8 cellular contexts compared by ENCODE assay signal in the genomic region with DNA sequence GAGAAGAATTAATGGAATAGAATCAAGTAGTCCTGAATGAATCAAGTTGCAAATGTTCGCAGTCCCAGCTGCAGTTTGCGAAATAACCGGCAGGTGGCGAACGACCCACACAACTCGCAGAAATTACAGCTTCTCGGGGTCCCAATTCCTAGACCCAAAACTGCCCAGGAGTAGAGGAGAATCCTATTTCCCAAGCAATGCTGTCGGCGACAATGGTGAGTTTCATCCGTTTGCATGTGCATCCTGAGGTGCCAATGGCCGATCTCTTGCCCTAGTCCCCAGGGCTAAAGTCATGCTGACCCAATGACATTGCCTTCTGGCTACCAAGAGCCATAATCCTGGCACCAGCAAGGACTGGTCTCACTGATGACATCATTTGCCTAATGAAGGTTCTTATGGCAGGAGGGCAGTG. TPM values are rescaled to one million over a fixed set of nuclear protein-coding genes. Genes with fewer than 3 reads are reported as not detected.
DNase-seq lines count a peak whose midpoint lies in the region; ATAC-seq, FAIRE-seq and TF ChIP-seq lines count a peak whose summit lies in the region.

No MANE protein-coding gene starts in this region.

- FAIRE-seq in RCC 7860 (lab: Jason Lieb, UNC): no peak

- TF ChIP-seq POLR2A in heart left ventricle (IDR thresholded peaks at IDR 0.05): no peak
- no peak for TF ChIP-seq POLR2A in esophagus squamous epithelium (IDR thresholded peaks at IDR 0.05)

- H3K27ac Mint-ChIP-seq in activated CD4-positive, alpha-beta memory T cell treated with anti-CD3 and anti-CD28 coated beads for 36 hours: no peak overlapping the region

- ATAC-seq in heart left ventricle: no peak
- no peak for ATAC-seq in Right ventricle myocardium inferior
- no peak for ATAC-seq in GM18873 (IDR thresholded peaks at IDR 0.05; ENCODE audit: low FRiP score, unreplicated experiment)

- H3K9me3 Mint-ChIP-seq in activated CD4-positive, alpha-beta memory T cell treated with anti-CD3 and anti-CD28 coated beads for 36 hours: no peaks in the 10 kb centered on the region

- H3K4me3 Mint-ChIP-seq in activated CD4-positive, alpha-beta memory T cell treated with anti-CD3 and anti-CD28 coated beads for 36 hours: no peak overlapping the region

- H3K4me1 Mint-ChIP-seq in activated CD4-positive, alpha-beta memory T cell treated with anti-CD3 and anti-CD28 coated beads for 36 hours (ENCODE audit: low read depth): peaks cover 9% of the 10 kb centered on the region

- no peaks in the 10 kb centered on the region for H3K79me2 ChIP-seq in osteoblast (ENCODE audit: insufficient read depth, low read length)

- peaks cover 0 to 2% (median 0%) of the 10 kb centered on the region in 12 donors for H3K9me3 ChIP-seq in heart left ventricle
- H3K9me3 ChIP-seq in esophagus squamous epithelium: no peaks in the 10 kb centered on the region
- no peaks in the 10 kb centered on the region for H3K9me3 ChIP-seq in osteoblast (ENCODE audit: low read depth, low read length)

- H3K27ac ChIP-seq in heart left ventricle: no peak overlapping the region
- H3K27ac ChIP-seq in esophagus squamous epithelium: no peak overlapping the region
- no peak overlapping the region for H3K27ac ChIP-seq in osteoblast (ENCODE audit: low read depth, low read length)

- POLR2A ChIA-PET in activated CD4-positive, alpha-beta memory T cell treated with anti-CD3 and anti-CD28 coated beads for 36 hours (lab: Charles Lee): no interaction called here

- H3K36me3 ChIP-seq in heart left ventricle (no peaks in the 10 kb centered on the region), esophagus squamous epithelium (no peaks in the 10 kb centered on the region), osteoblast (ENCODE audit: insufficient read depth, low read length) (no peaks in the 10 kb centered on the region)

- DNase-seq in heart left ventricle: peak in 1 of 5 donors; percentile 26
- DNase-seq in Right ventricle myocardium inferior (ENCODE audit: missing footprints): no peak
- DNase-seq in NCI-H2107 (lab: John Stamatoyannopoulos, UW): peak; percentile 84
- peak; percentile 60 for DNase-seq in activated CD4-positive, alpha-beta memory T cell treated with anti-CD3 and anti-CD28 coated beads for 36 hours
- no peak for DNase-seq in esophagus squamous epithelium (lab: John Stamatoyannopoulos, UW)
- no peak for DNase-seq in osteoblast (ENCODE audit: insufficient read length, low spot score, missing footprints)
- DNase-seq in RCC 7860 (ENCODE audit: low spot score): no peak

- no peak overlapping the region for H3K4me2 ChIP-seq in osteoblast (ENCODE audit: insufficient read depth, low read length)

- intact Hi-C loops in heart left ventricle (cut with DNase I) (loop anchor here (1.0 to 5.0 kb wide), 4 partner anchors 593 to 600 kb away; no protein-coding TSS in a partner anchor), Right ventricle myocardium inferior (cut with DNase I) (loop anchor here (5.0 kb wide), 1 partner anchor 598 kb away; no protein-coding TSS in a partner anchor), esophagus squamous epithelium (cut with DNase I) (loop anchor here (10.0 kb wide), 1 partner anchor 596 kb away; no protein-coding TSS in a partner anchor)
- intact Hi-C loops in activated CD4-positive, alpha-beta memory T cell treated with anti-CD3 and anti-CD28 coated beads for 36 hours (cut with micrococcal nuclease): loop anchor here (1.0 to 2.0 kb wide), 2 partner anchors 556 to 599 kb away; no protein-coding TSS in a partner anchor

- no peaks in the 10 kb centered on the region for H3K36me3 Mint-ChIP-seq in activated CD4-positive, alpha-beta memory T cell treated with anti-CD3 and anti-CD28 coated beads for 36 hours

- WGBS in heart left ventricle, 4 donors: 3 to 9% (median 4%) methylated on average over 11 of the region's 11 CpGs
- WGBS in esophagus squamous epithelium, 2 donors: 3 to 4% methylated on average over 9 to 11 of the region's 11 CpGs

- H3K27me3 Mint-ChIP-seq in activated CD4-positive, alpha-beta memory T cell treated with anti-CD3 and anti-CD28 coated beads for 36 hours: peaks cover 44% of the 10 kb centered on the region

- CTCF ChIA-PET in activated CD4-positive, alpha-beta memory T cell treated with anti-CD3 and anti-CD28 coated beads for 36 hours (lab: Charles Lee): interaction anchor here (0.6 to 4.1 kb wide), 16 partner anchors 9 to 683 kb away, joined by 3 to 83 read pairs (median 3); no protein-coding TSS in a partner anchor

- peaks cover 0 to 4% (median 0%) of the 10 kb centered on the region in 12 donors for H3K4me1 ChIP-seq in heart left ventricle
- H3K4me1 ChIP-seq in esophagus squamous epithelium: peaks cover 0 to 5% (median 0%) of the 10 kb centered on the region in 3 donors
- no peaks in the 10 kb centered on the region for H3K4me1 ChIP-seq in osteoblast (ENCODE audit: insufficient read depth, low read length)

- H3K27me3 ChIP-seq in heart left ventricle (peaks cover 3 to 62% (median 31%) of the 10 kb centered on the region in 9 donors), esophagus squamous epithelium (peaks cover 0 to 85% (median 7%) of the 10 kb centered on the region in 4 donors), osteoblast (ENCODE audit: insufficient read depth, low read length) (peaks cover 9% of the 10 kb centered on the region)

- H2AFZ ChIP-seq in osteoblast (ENCODE audit: low read length): no peak overlapping the region

- H3K4me3 ChIP-seq in heart left ventricle (no peak overlapping the region), esophagus squamous epithelium (no peak overlapping the region), osteoblast (ENCODE audit: insufficient read depth, low read length) (no peak overlapping the region)

- H4K20me1 ChIP-seq in osteoblast (ENCODE audit: insufficient read depth, low read length): no peaks in the 10 kb centered on the region

- TF ChIP-seq CTCF in heart left ventricle (IDR thresholded peaks at IDR 0.05) (peak; percentile 61 to 87 (median 72)), esophagus squamous epithelium (IDR thresholded peaks at IDR 0.05) (peak; percentile 67 to 89 (median 78)), osteoblast (IDR thresholded peaks at IDR 0.05; ENCODE audit: extremely low read depth, low read depth, low read length) (peak; percentile 88)

RNA-seq across cellular contexts. Expression of gene ASCL1, which starts 8.5 kb away (rescaled TPM):
- total RNA-seq in heart left ventricle (not detected), Right ventricle myocardium inferior (not detected), esophagus squamous epithelium (not detected), osteoblast (not detected in 2 replicates)
- not detected for polyA plus RNA-seq in heart left ventricle
- not detected for total RNA-seq in activated CD4-positive, alpha-beta memory T cell treated with anti-CD3 and anti-CD28 coated beads for 36 hours

RNA-seq across cellular contexts. Expression of gene PAH, which starts 31.9 kb away (rescaled TPM):
- total RNA-seq in heart left ventricle (under 1 TPM in 1 of 9 donors, not detected in 8; 0.23 TPM), Right ventricle myocardium inferior (not detected), esophagus squamous epithelium (not detected), osteoblast (not detected in 2 replicates)
- under 1 TPM in 1 of 2 donors, not detected in 1; 0.03 TPM for polyA plus RNA-seq in heart left ventricle
- not detected for total RNA-seq in activated CD4-positive, alpha-beta memory T cell treated with anti-CD3 and anti-CD28 coated beads for 36 hours

Comparison
In these comparisons a context has a peak if more than half of its experiments do, and no peak if none do; other contexts are left out.
1. DNase-seq: peak in NCI-H2107 (single experiment) and activated CD4-positive, alpha-beta memory T cell treated with anti-CD3 and anti-CD28 coated beads for 36 hours (single experiment); none in Right ventricle myocardium inferior (single experiment), esophagus squamous epithelium (single experiment), osteoblast (single experiment) and RCC 7860 (single experiment).
2. Peak in every context shown above with its lines, with median percentiles within 50 percentile points of each other: CTCF ChIP-seq.